In the genomic region with DNA sequence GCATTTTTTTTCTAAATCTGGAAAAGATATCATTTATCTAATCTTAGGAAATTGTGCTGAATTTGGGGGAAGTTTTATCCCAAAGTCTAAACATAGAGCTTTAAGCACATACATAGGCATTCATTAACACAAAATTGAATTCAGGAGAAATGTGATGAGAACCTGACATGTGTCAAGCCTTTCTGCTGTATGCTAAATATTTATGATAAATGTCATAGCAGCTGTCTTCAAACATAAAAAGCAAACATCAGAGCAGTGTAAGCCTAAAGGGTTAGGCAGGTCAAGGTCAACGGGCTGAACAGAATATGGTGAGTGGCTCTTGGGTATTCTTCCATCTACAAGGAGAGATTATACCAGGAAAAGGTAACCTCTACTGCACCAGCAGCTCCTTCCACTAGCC, we compare ENCODE assay signal across 21 cellular contexts.
DNase-seq lines count a peak whose midpoint lies in the region; ATAC-seq and TF ChIP-seq lines count a peak whose summit lies in the region.
"Had no signal": no experiment of that assay in that cellular context is flagged by ENCODE, and none has a peak within 500 bp of the region (broad histone marks: within the 10 kb centered on the region; RNA-seq: fewer than 3 reads in every experiment).

No MANE protein-coding gene starts in this region.

- no peak overlapping the region for H3K9ac ChIP-seq in rectal smooth muscle tissue (ENCODE audit: low read length)
- H3K9ac ChIP-seq: BLaER1 treated with 17β-estradiol and CSF1 and Interleukin-3, amounts not matched to agents 10 nM and 100 nM; KMS-11 had no signal

- H3K4me1 ChIP-seq in left ventricle myocardium inferior (peaks cover 22% of the 10 kb centered on the region), esophagus muscularis mucosa (peaks cover 16 to 49% (median 41%) of the 10 kb centered on the region in 4 donors), rectal smooth muscle tissue (ENCODE audit: control insufficient read depth, insufficient read depth, low read length) (peaks cover 22% of the 10 kb centered on the region)

- H3K36me3 ChIP-seq in left ventricle myocardium inferior, result no peaks in the 10 kb centered on the region
- no peaks in the 10 kb centered on the region for H3K36me3 ChIP-seq in esophagus muscularis mucosa
- H3K36me3 ChIP-seq in rectal smooth muscle tissue (ENCODE audit: control insufficient read depth, insufficient read depth, low read length), result no peaks in the 10 kb centered on the region
- H3K36me3 ChIP-seq: BLaER1 treated with 17β-estradiol and CSF1 and Interleukin-3, amounts not matched to agents 10 nM and 100 nM; neutrophil; upper lobe of left lung had no signal

- TF ChIP-seq EP300 in esophagus muscularis mucosa (IDR thresholded peaks at IDR 0.05), result no peak

- DNase-seq in left ventricle myocardium inferior (no peak), cardiac septum (ENCODE audit: low spot score) (no peak), esophagus muscularis mucosa (ENCODE audit: extremely low spot score) (no peak), mesenteric fat pad (ENCODE audit: low spot score) (no peak), SIG-M5 treated with dmso at 0.1 percent for 504 hours (lab: John Stamatoyannopoulos, UW; ENCODE audit: unreplicated experiment) (no peak), middle frontal gyrus (ENCODE audit: extremely low spot score, low spot score) (no peak), omental fat pad (ENCODE audit: low spot score) (no peak)
- DNase-seq: activated CD4-positive, alpha-beta T cell treated with anti-CD3 and anti-CD28 coated beads, Interleukin-2, amount 50 U/mL, for 48 hours; activated T-cell treated with anti-CD3 and anti-CD28 coated beads for 4 hours; effector CD4-positive, alpha-beta T cell; GOT3; mesendoderm; NCI-H510A treated with DMSO at 0.1 percent for 48 hours; right cardiac atrium; stimulated activated naive B cell treated with anti-CD40 and anti-IgM and Interleukin-4, amounts not matched to agents 10 μg/mL and 1 μg/mL and 100 μg/mL, for 72 hours; T-helper 2 cell had no signal

- WGBS in esophagus muscularis mucosa, result 100% methylated on average over 1 of the region's 1 CpG

- TF ChIP-seq CTCF in left ventricle myocardium inferior (IDR thresholded peaks at IDR 0.05; ENCODE audit: borderline replicate concordance) (no peak), esophagus muscularis mucosa (IDR thresholded peaks at IDR 0.05) (no peak), omental fat pad (IDR thresholded peaks at IDR 0.05) (no peak)

- no peak for TF ChIP-seq POLR2A in esophagus muscularis mucosa (IDR thresholded peaks at IDR 0.05; ENCODE audit: low read depth)

- no peaks in the 10 kb centered on the region for H3K9me3 ChIP-seq in left ventricle myocardium inferior (replicated peaks)
- H3K9me3 ChIP-seq in esophagus muscularis mucosa, result no peaks in the 10 kb centered on the region
- H3K9me3 ChIP-seq: BLaER1 treated with 17β-estradiol and CSF1 and Interleukin-3, amounts not matched to agents 10 nM and 100 nM; neutrophil; upper lobe of left lung had no signal

- ATAC-seq in omental fat pad (ENCODE audit: low FRiP score), result no peak
- ATAC-seq: stimulated activated naive B cell treated with anti-CD40 and anti-IgM and Interleukin-4, amounts not matched to agents 10 μg/mL and 1 μg/mL and 100 μg/mL, for 72 hours had no signal

- H3K27me3 ChIP-seq in left ventricle myocardium inferior (ENCODE audit: low read depth) (no peaks in the 10 kb centered on the region), esophagus muscularis mucosa (no peaks in the 10 kb centered on the region), rectal smooth muscle tissue (ENCODE audit: control insufficient read depth, insufficient read depth, low read length) (no peaks in the 10 kb centered on the region)
- H3K27me3 ChIP-seq: BLaER1 treated with 17β-estradiol and CSF1 and Interleukin-3, amounts not matched to agents 10 nM and 100 nM; neutrophil; upper lobe of left lung had no signal

- no peak overlapping the region for H3K4me3 ChIP-seq in left ventricle myocardium inferior
- H3K4me3 ChIP-seq in esophagus muscularis mucosa, result no peak overlapping the region
- H3K4me3 ChIP-seq in rectal smooth muscle tissue (ENCODE audit: low read length), result no peak overlapping the region
- H3K4me3 ChIP-seq: BLaER1 treated with 17β-estradiol and CSF1 and Interleukin-3, amounts not matched to agents 10 nM and 100 nM; upper lobe of left lung had no signal

- peak overlapping the region; percentile 82 for H3K27ac ChIP-seq in left ventricle myocardium inferior (replicated peaks)
- H3K27ac ChIP-seq in esophagus muscularis mucosa (replicated peaks in 1 of 4), result peak overlapping the region; percentile 83 to 87 (median 86)
- H3K27ac ChIP-seq in rectal smooth muscle tissue (ENCODE audit: low read depth, low read length), result peak overlapping the region; percentile 85
- H3K27ac ChIP-seq: BLaER1 treated with 17β-estradiol and CSF1 and Interleukin-3, amounts not matched to agents 10 nM and 100 nM; KMS-11; neutrophil had no signal

- intact Hi-C loops in left ventricle myocardium inferior (cut with micrococcal nuclease), result no loop called here
- intact Hi-C loops in cardiac septum (cut with DNase I), result loop anchor here (10.0 kb wide), 1 partner anchor 111 kb away; no protein-coding TSS in a partner anchor
- intact Hi-C loops in esophagus muscularis mucosa (cut with DNase I), result loop anchor here (2.0 to 10.0 kb wide), 3 partner anchors 71 to 739 kb away; a partner anchor contains a TSS
